In the genomic region with DNA sequence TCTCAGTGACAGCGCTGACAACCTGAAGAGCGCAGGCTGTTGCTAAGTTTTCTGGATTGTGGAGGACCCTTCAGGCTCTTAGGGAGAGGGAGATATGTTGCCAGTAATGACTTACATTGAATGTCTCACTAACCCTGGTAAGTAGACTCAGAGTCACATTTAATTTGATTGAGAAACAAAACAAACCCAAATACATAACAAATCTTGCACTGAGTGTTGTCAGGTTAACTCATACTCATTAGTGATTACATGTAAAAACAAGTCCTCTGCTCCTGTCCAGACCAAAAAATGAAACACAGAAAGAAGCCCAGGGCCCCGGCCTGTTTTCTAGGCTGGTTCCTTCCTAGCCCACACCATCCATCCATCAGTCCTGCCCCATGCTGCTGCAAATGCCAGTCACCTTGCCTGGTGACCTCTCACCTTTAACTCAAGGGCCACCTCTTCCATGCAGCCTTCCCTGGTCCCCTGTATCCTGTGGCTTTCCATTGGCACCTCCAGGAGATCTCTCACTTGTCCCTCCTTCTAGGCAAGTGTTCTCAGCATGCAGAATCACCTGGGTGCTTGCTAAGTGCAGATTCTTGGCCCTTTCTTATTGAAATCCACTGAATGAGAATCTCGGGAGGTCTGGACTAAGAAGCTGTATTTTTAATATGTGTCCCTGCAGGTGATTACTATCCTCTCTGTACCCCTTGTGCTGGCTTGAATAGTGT, we compare ENCODE assay signal across 24 cellular contexts. TPM values are rescaled to one million over a fixed set of nuclear protein-coding genes. Genes with fewer than 3 reads are reported as not detected.
"Had no signal": no experiment of that assay in that cellular context is flagged by ENCODE, and none has a peak within 500 bp of the region (broad histone marks: within the 10 kb centered on the region; RNA-seq: fewer than 3 reads in every experiment).

No MANE protein-coding gene starts in this region.

- H3K4me1 Mint-ChIP-seq: activated naive CD4-positive, alpha-beta T cell treated with anti-CD3 and anti-CD28 coated beads, Interleukin-2, amount 10 ng/mL, durations not matched to agents 7 days and 5 days had no signal

- H3K9me3 Mint-ChIP-seq: activated naive CD4-positive, alpha-beta T cell treated with anti-CD3 and anti-CD28 coated beads, Interleukin-2, amount 10 ng/mL, durations not matched to agents 7 days and 5 days; dendritic cell treated with granulocyte-macrophage colony-stimulating factor and Interleukin-4, amounts not matched to agents 40 ng/mL and 50 ng/mL, for 4 days; effector memory CD8-positive, alpha-beta T cell had no signal

- H3K36me3 Mint-ChIP-seq: activated naive CD4-positive, alpha-beta T cell treated with anti-CD3 and anti-CD28 coated beads, Interleukin-2, amount 10 ng/mL, durations not matched to agents 7 days and 5 days had no signal

- H3K9me3 ChIP-seq: left lung, ovary, psoas muscle, thyroid gland had no signal

- H3K27ac ChIP-seq: cardiac muscle cell, left lung, ovary, psoas muscle, thyroid gland had no signal

- H3K4me3 Mint-ChIP-seq: activated naive CD4-positive, alpha-beta T cell treated with anti-CD3 and anti-CD28 coated beads, Interleukin-2, amount 10 ng/mL, durations not matched to agents 7 days and 5 days; dendritic cell treated with granulocyte-macrophage colony-stimulating factor and Interleukin-4, amounts not matched to agents 40 ng/mL and 50 ng/mL, for 4 days; effector memory CD8-positive, alpha-beta T cell; naive B cell had no signal

- H3K4me3 ChIP-seq: cardiac muscle cell, left lung, ovary, psoas muscle, thyroid gland had no signal

- ATAC-seq: activated CD4-positive, CD25-positive, alpha-beta regulatory T cell treated with anti-CD3 and anti-CD28 coated beads, Interleukin-2, amount 50 U/mL, for 24 hours; effector memory CD8-positive, alpha-beta T cell; left lung; psoas muscle; right cardiac atrium; SK-N-SH treated with all-trans-retinoic acid at 6 μM for 48 hours had no signal

- H3K27ac Mint-ChIP-seq: activated naive CD4-positive, alpha-beta T cell treated with anti-CD3 and anti-CD28 coated beads, Interleukin-2, amount 10 ng/mL, durations not matched to agents 7 days and 5 days; dendritic cell treated with granulocyte-macrophage colony-stimulating factor and Interleukin-4, amounts not matched to agents 40 ng/mL and 50 ng/mL, for 4 days; effector memory CD8-positive, alpha-beta T cell had no signal

- H3K36me3 ChIP-seq: cardiac muscle cell, left lung, ovary, thyroid gland had no signal

- H3K27me3 Mint-ChIP-seq: dendritic cell treated with granulocyte-macrophage colony-stimulating factor and Interleukin-4, amounts not matched to agents 40 ng/mL and 50 ng/mL, for 4 days; effector memory CD8-positive, alpha-beta T cell; naive B cell had no signal

- H3K27me3 ChIP-seq: cardiac muscle cell, left lung, ovary, thyroid gland had no signal

- FAIRE-seq: frontal cortex had no signal

- DNase-seq: activated naive CD4-positive, alpha-beta T cell treated with anti-CD3 and anti-CD28 coated beads, Interleukin-2, amount 10 ng/mL, durations not matched to agents 7 days and 5 days; activated T-cell treated with anti-CD3 and anti-CD28 coated beads for 4 hours; effector memory CD8-positive, alpha-beta T cell; erythroblast; hypothalamus; left lung; naive B cell; ovary; psoas muscle; right cardiac atrium; stimulated activated CD4-positive, alpha-beta T cell treated with anti-CD3 and anti-CD28 coated beads, Interleukin-2, amount 100 ng/mL, for 24 hours; stimulated activated naive CD4-positive, alpha-beta T cell treated with Interleukin-2 at 50 U/mL for 16 hours; T-helper 1 cell; T1000; thyroid gland had no signal

- H3K4me1 ChIP-seq: psoas muscle, thyroid gland had no signal

RNA-seq across cellular contexts. Expression of a gene that starts 34.7 kb away (rescaled TPM):
- total RNA-seq: cardiac muscle cell, chondrocyte, frontal cortex, kidney epithelial cell, skeletal muscle tissue, thyroid gland, urinary bladder had no signal
- polyA plus RNA-seq: cardiac muscle cell had no signal
